Comparison of ENCODE assay signal across 1 cellular context in the genomic region with DNA sequence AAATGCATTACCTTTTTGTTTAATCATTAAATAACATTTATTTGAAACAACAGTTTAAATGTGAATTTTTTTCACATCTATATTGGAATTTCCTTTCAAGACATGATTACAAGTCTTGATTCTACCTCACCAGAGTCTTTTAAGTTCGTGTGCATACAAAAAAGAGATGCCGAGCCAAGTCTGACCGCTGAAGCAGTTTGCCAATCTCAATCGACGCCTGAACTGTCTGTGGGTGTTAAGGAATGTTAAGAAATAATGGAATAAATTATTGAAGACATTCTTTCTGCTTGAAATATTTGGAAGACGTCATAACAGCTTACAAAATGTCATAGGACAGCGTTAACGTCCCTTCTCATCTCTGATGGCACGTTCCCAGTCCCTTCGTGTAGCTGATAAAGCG.
TF ChIP-seq lines count a peak whose summit lies in the region.

No MANE protein-coding gene starts in this region.

TF ChIP-seq in IMR-90, 13 proteins besides CTCF, POLR2A, EP300 and RAD21 (continued from another document):
- TF ChIP-seq, protein P1, sequence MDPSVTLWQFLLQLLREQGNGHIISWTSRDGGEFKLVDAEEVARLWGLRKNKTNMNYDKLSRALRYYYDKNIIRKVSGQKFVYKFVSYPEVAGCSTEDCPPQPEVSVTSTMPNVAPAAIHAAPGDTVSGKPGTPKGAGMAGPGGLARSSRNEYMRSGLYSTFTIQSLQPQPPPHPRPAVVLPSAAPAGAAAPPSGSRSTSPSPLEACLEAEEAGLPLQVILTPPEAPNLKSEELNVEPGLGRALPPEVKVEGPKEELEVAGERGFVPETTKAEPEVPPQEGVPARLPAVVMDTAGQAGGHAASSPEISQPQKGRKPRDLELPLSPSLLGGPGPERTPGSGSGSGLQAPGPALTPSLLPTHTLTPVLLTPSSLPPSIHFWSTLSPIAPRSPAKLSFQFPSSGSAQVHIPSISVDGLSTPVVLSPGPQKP (IDR thresholded peaks at IDR 0.05; ENCODE audit: borderline replicate concordance, low read depth, low read length), result no peak
- TF ChIP-seq, protein P2, sequence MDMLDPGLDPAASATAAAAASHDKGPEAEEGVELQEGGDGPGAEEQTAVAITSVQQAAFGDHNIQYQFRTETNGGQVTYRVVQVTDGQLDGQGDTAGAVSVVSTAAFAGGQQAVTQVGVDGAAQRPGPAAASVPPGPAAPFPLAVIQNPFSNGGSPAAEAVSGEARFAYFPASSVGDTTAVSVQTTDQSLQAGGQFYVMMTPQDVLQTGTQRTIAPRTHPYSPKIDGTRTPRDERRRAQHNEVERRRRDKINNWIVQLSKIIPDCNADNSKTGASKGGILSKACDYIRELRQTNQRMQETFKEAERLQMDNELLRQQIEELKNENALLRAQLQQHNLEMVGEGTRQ (IDR thresholded peaks at IDR 0.05; ENCODE audit: low read depth, low read length), result no peak
- no peak for TF ChIP-seq NFE2L2 (IDR thresholded peaks at IDR 0.05; ENCODE audit: low read depth, low read length)
TF ChIP-seq in IMR-90: peak in this region for 0.
